Comparison of ENCODE assay signal across 17 cellular contexts in genomic region chrX:40144576-40144975, GRCh38. TPM values are rescaled to one million over a fixed set of nuclear protein-coding genes. Genes with fewer than 3 reads are reported as not detected.
DNase-seq lines count a peak whose midpoint lies in the region; ATAC-seq and TF ChIP-seq lines count a peak whose summit lies in the region.
"Had no signal": no experiment of that assay in that cellular context is flagged by ENCODE, and none has a peak within 500 bp of the region (broad histone marks: within the 10 kb centered on the region; RNA-seq: fewer than 3 reads in every experiment).

No MANE protein-coding gene starts in this region.

- H3K4me1 ChIP-seq in Caco-2: no peaks in the 10 kb centered on the region

- no peaks in the 10 kb centered on the region for H3K9me3 Mint-ChIP-seq in Caco-2 (ENCODE audit: unreplicated experiment)
- peaks cover 4% of the 10 kb centered on the region for H3K9me3 Mint-ChIP-seq in glutamatergic neuron (ENCODE audit: unreplicated experiment)
- no peaks in the 10 kb centered on the region for H3K9me3 Mint-ChIP-seq in osteocyte (ENCODE audit: unreplicated experiment)
- H3K9me3 Mint-ChIP-seq: activated T-helper 2 cell treated with anti-CD3 and anti-CD28 coated beads, Interferon-gamma antibody, Interleukin-2, Interleukin-4, amounts not matched to agents 10 μg/mL and 5 μg/mL and 100 μg/mL, durations not matched to agents 14 hours and 24 hours and 36 hours had no signal

- H3K27ac Mint-ChIP-seq in Caco-2 (ENCODE audit: unreplicated experiment): no peak overlapping the region
- no peak overlapping the region for H3K27ac Mint-ChIP-seq in glutamatergic neuron (ENCODE audit: unreplicated experiment)
- H3K27ac Mint-ChIP-seq in osteocyte (ENCODE audit: unreplicated experiment): peak overlapping the region; percentile 34
- H3K27ac Mint-ChIP-seq: activated CD8-positive, alpha-beta T cell treated with anti-CD3 and anti-CD28 coated beads, Interleukin-2, amount 10 ng/mL, durations not matched to agents 7 days and 5 days; activated T-helper 2 cell treated with anti-CD3 and anti-CD28 coated beads, Interferon-gamma antibody, Interleukin-2, Interleukin-4, amounts not matched to agents 10 μg/mL and 5 μg/mL and 100 μg/mL, durations not matched to agents 14 hours and 24 hours and 36 hours had no signal

- H3K27me3 ChIP-seq in Caco-2 (replicated peaks; ENCODE audit: control insufficient read depth, insufficient read depth, low read length): no peaks in the 10 kb centered on the region

- ATAC-seq in GM19455 (IDR thresholded peaks at IDR 0.05; ENCODE audit: unreplicated experiment) (no peak), GM18498 (IDR thresholded peaks at IDR 0.05; ENCODE audit: unreplicated experiment) (no peak)
- ATAC-seq: activated CD8-positive, alpha-beta T cell treated with anti-CD3 and anti-CD28 coated beads, Interleukin-2, amount 10 ng/mL, durations not matched to agents 7 days and 5 days; stimulated activated naive CD8-positive, alpha-beta T cell treated with anti-CD3 and anti-CD28 coated beads, Interleukin-15, Interleukin-2, amounts not matched to agents 100 U/mL and 50 U/mL, for 24 hours had no signal

- POLR2A ChIA-PET in Caco-2 (lab: Charles Lee): no interaction called here

- H3K9me3 ChIP-seq in Caco-2: no peaks in the 10 kb centered on the region
- no peaks in the 10 kb centered on the region for H3K9me3 ChIP-seq in KOPT-K1 (ENCODE audit: insufficient read depth, low read length, poor library complexity, severe bottlenecking)
- H3K9me3 ChIP-seq: esophagus muscularis mucosa had no signal

- intact Hi-C loops in Caco-2 (cut with micrococcal nuclease; ENCODE audit: unreplicated experiment) (no loop called here), posterior cingulate gyrus (cut with DNase I) (no loop called here)

- no peaks in the 10 kb centered on the region for H3K27me3 Mint-ChIP-seq in Caco-2 (ENCODE audit: insufficient read depth, unreplicated experiment)
- H3K27me3 Mint-ChIP-seq in glutamatergic neuron (ENCODE audit: unreplicated experiment): peaks cover 9% of the 10 kb centered on the region
- H3K27me3 Mint-ChIP-seq in osteocyte (ENCODE audit: unreplicated experiment): no peaks in the 10 kb centered on the region

- DNase-seq in Caco-2 (no peak), glutamatergic neuron (no peak), osteocyte (ENCODE audit: extremely low spot score, unreplicated experiment) (no peak), nucleus accumbens (lab: John Stamatoyannopoulos, UW) (no peak), posterior cingulate gyrus (no peak)
- DNase-seq: activated CD8-positive, alpha-beta T cell treated with anti-CD3 and anti-CD28 coated beads, Interleukin-2, amount 10 ng/mL, durations not matched to agents 7 days and 5 days; aorta; C1 segment of cervical spinal cord; cortex of kidney; OCI-M1; stimulated activated naive CD8-positive, alpha-beta T cell treated with anti-CD3 and anti-CD28 coated beads, Interleukin-15, Interleukin-2, amounts not matched to agents 100 U/mL and 50 U/mL, for 24 hours; SW 1271 had no signal

- H3K36me3 ChIP-seq in Caco-2 (ENCODE audit: control insufficient read depth, insufficient read depth, low read length): no peaks in the 10 kb centered on the region
- peaks cover 16% of the 10 kb centered on the region for H3K36me3 ChIP-seq in KOPT-K1 (ENCODE audit: insufficient read depth, low read length)
- H3K36me3 ChIP-seq: esophagus muscularis mucosa had no signal

- TSS peak; percentile 25 for BruUV-seq in Caco-2 (replicated peaks; lab: Mats Ljungman, UMichigan)

- TF ChIP-seq CTCF in Caco-2 (IDR thresholded peaks at IDR 0.05; ENCODE audit: insufficient read depth in 1 of 2, low read depth in 1 of 2, low read length in 1 of 2, severe bottlenecking in 1 of 2, unreplicated experiment in 1 of 2) (no peak), glutamatergic neuron (IDR thresholded peaks at IDR 0.05; ENCODE audit: partially characterized antibody, unreplicated experiment) (no peak), osteocyte (IDR thresholded peaks at IDR 0.05) (no peak)

- peak overlapping the region; percentile 97 for H3K27ac ChIP-seq in KOPT-K1 (ENCODE audit: low read depth, low read length, poor library complexity, severe bottlenecking)
- H3K27ac ChIP-seq: esophagus muscularis mucosa had no signal

- H3K36me3 Mint-ChIP-seq in Caco-2 (ENCODE audit: insufficient read depth, unreplicated experiment): no peaks in the 10 kb centered on the region
- no peaks in the 10 kb centered on the region for H3K36me3 Mint-ChIP-seq in glutamatergic neuron (ENCODE audit: unreplicated experiment)
- peaks cover 6% of the 10 kb centered on the region for H3K36me3 Mint-ChIP-seq in osteocyte (ENCODE audit: unreplicated experiment)

- no peak overlapping the region for H3K4me3 ChIP-seq in Caco-2 (ENCODE audit: low read depth, low read length)

- H3K4me1 Mint-ChIP-seq in Caco-2 (ENCODE audit: low read depth, unreplicated experiment) (no peaks in the 10 kb centered on the region), glutamatergic neuron (ENCODE audit: low read depth, unreplicated experiment) (peaks cover 15% of the 10 kb centered on the region), osteocyte (ENCODE audit: unreplicated experiment) (peaks cover 65% of the 10 kb centered on the region)

- CTCF ChIA-PET in Caco-2 (lab: Charles Lee): no interaction called here

- H3K4me3 Mint-ChIP-seq in Caco-2 (ENCODE audit: unreplicated experiment): no peak overlapping the region
- H3K4me3 Mint-ChIP-seq in glutamatergic neuron (ENCODE audit: unreplicated experiment): peak overlapping the region; percentile 72
- peak overlapping the region; percentile 77 for H3K4me3 Mint-ChIP-seq in osteocyte (ENCODE audit: unreplicated experiment)
- H3K4me3 Mint-ChIP-seq: activated CD8-positive, alpha-beta T cell treated with anti-CD3 and anti-CD28 coated beads, Interleukin-2, amount 10 ng/mL, durations not matched to agents 7 days and 5 days had no signal

RNA-seq across cellular contexts. Expression of gene BCOR, which starts 46.8 kb away (rescaled TPM):
- total RNA-seq in Caco-2 (2022): 16.2 and 18.6 TPM in 2 replicates
- 59.0 TPM for total RNA-seq in glutamatergic neuron (ENCODE audit: unreplicated experiment)
- 24.1 and 24.8 TPM in 2 replicates for total RNA-seq in osteocyte
